ENCODE assay signal across 16 cellular contexts in the genomic region with DNA sequence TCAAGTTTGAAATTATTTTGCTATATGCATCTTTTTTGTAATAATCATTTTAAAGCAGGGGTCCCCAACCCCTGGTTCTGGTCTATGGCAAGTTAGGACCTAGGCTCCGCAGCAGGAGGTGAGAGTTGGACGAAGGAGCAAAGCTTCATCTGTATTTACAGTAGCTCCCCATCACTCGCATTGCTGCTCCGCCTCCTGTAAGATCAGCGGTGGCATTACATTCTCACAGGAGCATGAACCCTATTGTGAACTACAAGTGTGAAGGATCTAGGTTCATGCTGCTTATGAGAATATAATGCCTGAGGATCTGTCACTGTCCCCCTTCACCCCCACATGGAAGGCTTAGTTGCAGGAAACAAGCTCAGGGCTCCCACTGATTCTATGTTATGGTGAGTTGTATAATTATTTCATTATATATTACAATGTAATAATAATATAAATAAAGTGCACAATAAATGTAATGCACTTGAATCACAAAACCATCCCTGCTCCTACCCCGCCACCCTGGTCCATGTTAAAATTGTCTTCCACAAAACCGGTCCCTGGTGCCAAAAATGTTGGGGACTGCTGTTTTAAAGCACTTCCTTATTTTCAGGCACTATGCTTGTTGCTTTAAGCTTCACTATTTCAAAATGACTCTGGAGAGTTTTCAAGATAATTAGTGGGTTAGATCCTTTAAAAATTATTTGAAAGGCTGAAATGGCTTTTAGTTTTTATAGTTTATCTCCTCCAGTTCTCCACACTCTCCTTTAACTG.
"Had no signal": no experiment of that assay in that cellular context is flagged by ENCODE, and none has a peak within 500 bp of the region (broad histone marks: within the 10 kb centered on the region; RNA-seq: fewer than 3 reads in every experiment).

No MANE protein-coding gene starts in this region.

- H3K4me3 ChIP-seq: cardiac muscle cell, colonic mucosa, gastrocnemius medialis, testis, upper lobe of right lung had no signal

- H3K36me3 ChIP-seq: cardiac muscle cell, colonic mucosa, gastrocnemius medialis, upper lobe of right lung, WERI-Rb-1 had no signal

- H3K27ac Mint-ChIP-seq: activated naive CD4-positive, alpha-beta T cell treated with anti-CD3 and anti-CD28 coated beads for 36 hours; activated T-helper 1 cell treated with anti-CD3 and anti-CD28 coated beads, Interleukin-12 subunit alpha, Interleukin-12 subunit beta, Interleukin-2, Interleukin-4 antibody, amounts not matched to agents 30 ng/mL and 10 ng/mL and 1 ng/mL, durations not matched to agents 14 hours and 24 hours and 36 hours; stimulated activated naive CD8-positive, alpha-beta T cell treated with anti-CD3 and anti-CD28 coated beads, Interleukin-15, amount 100 ng/mL, for 72 hours had no signal

- H3K27ac ChIP-seq: cardiac muscle cell, colonic mucosa, gastrocnemius medialis, parathyroid adenoma, testis, upper lobe of right lung, WERI-Rb-1 had no signal

- H3K4me1 ChIP-seq: colonic mucosa, gastrocnemius medialis, testis, upper lobe of right lung had no signal

- H3K9me3 Mint-ChIP-seq: activated naive CD4-positive, alpha-beta T cell treated with anti-CD3 and anti-CD28 coated beads for 36 hours; activated T-helper 1 cell treated with anti-CD3 and anti-CD28 coated beads, Interleukin-12 subunit alpha, Interleukin-12 subunit beta, Interleukin-2, Interleukin-4 antibody, amounts not matched to agents 30 ng/mL and 10 ng/mL and 1 ng/mL, durations not matched to agents 14 hours and 24 hours and 36 hours had no signal

- DNase-seq: activated CD4-positive, alpha-beta T cell treated with anti-CD3 and anti-CD28 coated beads for 4 hours; activated naive CD4-positive, alpha-beta T cell treated with anti-CD3 and anti-CD28 coated beads for 36 hours; colonic mucosa; effector CD8-positive, alpha-beta T cell; gastrocnemius medialis; kidney; retina; stimulated activated CD4-positive, alpha-beta T cell treated with anti-CD3 and anti-CD28 coated beads, Interleukin-15, amount 100 ng/mL, for 24 hours; stimulated activated CD4-positive, alpha-beta T cell treated with anti-CD3 and anti-CD28 coated beads, Interleukin-4, amount 100 ng/mL, for 24 hours; stimulated activated naive CD8-positive, alpha-beta T cell treated with anti-CD3 and anti-CD28 coated beads, Interleukin-15, amount 100 ng/mL, for 72 hours; testis; upper lobe of right lung; WERI-Rb-1 had no signal

- H3K4me3 Mint-ChIP-seq: activated naive CD4-positive, alpha-beta T cell treated with anti-CD3 and anti-CD28 coated beads for 36 hours; activated T-helper 1 cell treated with anti-CD3 and anti-CD28 coated beads, Interleukin-12 subunit alpha, Interleukin-12 subunit beta, Interleukin-2, Interleukin-4 antibody, amounts not matched to agents 30 ng/mL and 10 ng/mL and 1 ng/mL, durations not matched to agents 14 hours and 24 hours and 36 hours; stimulated activated naive CD8-positive, alpha-beta T cell treated with anti-CD3 and anti-CD28 coated beads, Interleukin-15, amount 100 ng/mL, for 72 hours had no signal
